Comparison of ENCODE assay signal across 27 cellular contexts in genomic region chr2:133602538-133602937, GRCh38. TPM values are rescaled to one million over a fixed set of nuclear protein-coding genes. Genes with fewer than 3 reads are reported as not detected.
DNase-seq lines count a peak whose midpoint lies in the region; ATAC-seq, FAIRE-seq and TF ChIP-seq lines count a peak whose summit lies in the region.
"Had no signal": no experiment of that assay in that cellular context is flagged by ENCODE, and none has a peak within 500 bp of the region (broad histone marks: within the 10 kb centered on the region; RNA-seq: fewer than 3 reads in every experiment).

No MANE protein-coding gene starts in this region.

- no peaks in the 10 kb centered on the region for H3K36me3 ChIP-seq in bronchial epithelial cell (ENCODE audit: control insufficient read depth, insufficient read depth, low read length)
- H3K36me3 ChIP-seq in left ventricle myocardium inferior, result no peaks in the 10 kb centered on the region

- no peaks in the 10 kb centered on the region for H3K9me3 ChIP-seq in left ventricle myocardium inferior (replicated peaks)
- H3K9me3 ChIP-seq: body of pancreas had no signal

- DNase-seq in AG20443 (ENCODE audit: low spot score) (peak; percentile 73), bronchial epithelial cell (ENCODE audit: low read depth) (peak; percentile 30), left ventricle myocardium inferior (no peak), sciatic nerve (ENCODE audit: low spot score) (no peak)
- DNase-seq in stimulated activated CD4-positive, alpha-beta T cell treated with anti-CD3 and anti-CD28 coated beads, Interleukin-4, amount 100 ng/mL, for 4 hours, result no peak
- no peak for DNase-seq in activated CD4-positive, alpha-beta T cell treated with anti-CD3 and anti-CD28 coated beads, Interleukin-2, amount 50 U/mL, for 48 hours
- DNase-seq: activated CD4-positive, alpha-beta T cell treated with anti-CD3 and anti-CD28 coated beads for 1 hour; activated gamma-delta T cell; activated T-cell treated with anti-CD3 and anti-CD28 coated beads, Interleukin-2, amount 50 U/mL, for 1 hour; body of pancreas; CD4-positive, CD25-positive, alpha-beta regulatory T cell; effector memory CD4-positive, alpha-beta T cell; erythroblast; kidney; NCI-H146; NCI-H524; stimulated activated CD4-positive, alpha-beta T cell treated with anti-CD3 and anti-CD28 coated beads, Interleukin-2, amount 100 ng/mL, for 48 hours; T-helper 1 cell had no signal

- peaks cover 41% of the 10 kb centered on the region for H3K4me1 ChIP-seq in left ventricle myocardium inferior
- H3K4me1 ChIP-seq: body of pancreas had no signal

- intact Hi-C loops in left ventricle myocardium inferior (cut with micrococcal nuclease), result no loop called here
- intact Hi-C loops in sciatic nerve (cut with DNase I), result no loop called here

- H3K4me3 ChIP-seq in bronchial epithelial cell (ENCODE audit: low read depth, low read length) (no peak overlapping the region), left ventricle myocardium inferior (no peak overlapping the region)
- H3K4me3 ChIP-seq: body of pancreas, K562 had no signal

- no peak for TF ChIP-seq CTCF in bronchial epithelial cell (IDR thresholded peaks at IDR 0.05; ENCODE audit: insufficient read depth, low read length, severe bottlenecking)
- no peak for TF ChIP-seq CTCF in left ventricle myocardium inferior (IDR thresholded peaks at IDR 0.05; ENCODE audit: borderline replicate concordance)

- FAIRE-seq in bronchial epithelial cell (lab: Jason Lieb, UNC), result no peak
- FAIRE-seq: D721Med, GM19239, K562, kidney, RCC 7860, TTC549 had no signal

- H3K27me3 ChIP-seq in bronchial epithelial cell (ENCODE audit: control insufficient read depth, insufficient read depth, low read length) (no peaks in the 10 kb centered on the region), left ventricle myocardium inferior (ENCODE audit: low read depth) (no peaks in the 10 kb centered on the region)
- H3K27me3 ChIP-seq: body of pancreas had no signal

- ATAC-seq in sciatic nerve, result peak; percentile 23
- no peak for ATAC-seq in HG02763 (IDR thresholded peaks at IDR 0.05; ENCODE audit: unreplicated experiment)
- ATAC-seq in GM18519 (IDR thresholded peaks at IDR 0.05; ENCODE audit: low FRiP score, unreplicated experiment), result no peak
- ATAC-seq: body of pancreas; K562; stimulated activated memory B cell treated with anti-CD40 and anti-IgM and Interleukin-4, amounts not matched to agents 10 μg/mL and 1 μg/mL and 100 μg/mL, for 72 hours had no signal

- H3K27ac ChIP-seq in left ventricle myocardium inferior (replicated peaks), result peak overlapping the region; percentile 54
- H3K27ac ChIP-seq: body of pancreas had no signal

RNA-seq across cellular contexts. Expression of gene NCKAP5, which starts 34.3 kb away (rescaled TPM):
- total RNA-seq in bronchial epithelial cell (0.26 and 1.4 TPM in 2 replicates), left ventricle myocardium inferior (6.0 TPM), sciatic nerve (10.5 TPM)
- total RNA-seq: CD4-positive, CD25-positive, alpha-beta regulatory T cell; HT-29; K562 had no signal

Comparison
In these comparisons a context has a peak if more than half of its experiments do, and no peak if none do; other contexts are left out.
1. DNase-seq: peak in AG20443 (single experiment) and bronchial epithelial cell (single experiment); none in left ventricle myocardium inferior (single experiment), sciatic nerve (single experiment), stimulated activated CD4-positive, alpha-beta T cell treated with anti-CD3 and anti-CD28 coated beads, Interleukin-4, amount 100 ng/mL, for 4 hours (0 of 2) and activated CD4-positive, alpha-beta T cell treated with anti-CD3 and anti-CD28 coated beads, Interleukin-2, amount 50 U/mL, for 48 hours (0 of 2).